12 cellular contexts compared by ENCODE assay signal in genomic region chr5:31853398-31854135, GRCh38.
DNase-seq lines count a peak whose midpoint lies in the region; TF ChIP-seq lines count a peak whose summit lies in the region.
"Had no signal": no experiment of that assay in that cellular context is flagged by ENCODE, and none has a peak within 500 bp of the region (broad histone marks: within the 10 kb centered on the region; RNA-seq: fewer than 3 reads in every experiment).

No MANE protein-coding gene starts in this region.

- peaks cover 23% of the 10 kb centered on the region for H3K4me1 ChIP-seq in smooth muscle cell (ENCODE audit: low read depth)

- H3K4me3 ChIP-seq in astrocyte of the cerebellum (ENCODE audit: low read depth, low read length) = no peak overlapping the region
- H3K4me3 ChIP-seq in smooth muscle cell = no peak overlapping the region

- H3K4me2 ChIP-seq in smooth muscle cell = peak overlapping the region; percentile 87

- H3K79me2 ChIP-seq in smooth muscle cell (ENCODE audit: low read depth) = no peaks in the 10 kb centered on the region

- no peaks in the 10 kb centered on the region for H3K9me3 ChIP-seq in smooth muscle cell (replicated peaks; ENCODE audit: low read depth)

- TF ChIP-seq CTCF in astrocyte of the cerebellum (IDR thresholded peaks at IDR 0.05; ENCODE audit: low read depth, low read length, missing control alignments) (no peak), smooth muscle cell (IDR thresholded peaks at IDR 0.05; ENCODE audit: borderline replicate concordance, insufficient read depth, poor library complexity, severe bottlenecking) (no peak), GM10248 (IDR thresholded peaks at IDR 0.05; ENCODE audit: control extremely low read depth, extremely low read depth, low read depth, missing control alignments) (no peak)

- peak; percentile 17 for DNase-seq in DMS 273 (lab: John Stamatoyannopoulos, UW; ENCODE audit: unreplicated experiment)
- DNase-seq in DMS 273 treated with DMSO at 0.1 percent for 48 hours (lab: John Stamatoyannopoulos, UW) = no peak
- peak; percentile 19 for DNase-seq in astrocyte of the cerebellum (ENCODE audit: low read depth)
- peak; percentile 3 for DNase-seq in iris pigment epithelial cell (ENCODE audit: low read depth)
- no peak for DNase-seq in smooth muscle cell (lab: John Stamatoyannopoulos, UW; ENCODE audit: unreplicated experiment)
- DNase-seq in GM10248 (ENCODE audit: extremely low spot score) = no peak
- no peak for DNase-seq in NCI-H524 (lab: John Stamatoyannopoulos, UW)
- no peak for DNase-seq in NCI-H1930 (lab: John Stamatoyannopoulos, UW)
- DNase-seq: activated CD4-positive, alpha-beta T cell treated with anti-CD3 and anti-CD28 coated beads, Interleukin-2, amount 50 U/mL, for 4 hours; occipital lobe had no signal

- in situ Hi-C loops in astrocyte of the cerebellum (cut with HindIII; ENCODE audit: low sequenced_read_pairs) = no loop called here

- no peak overlapping the region for H3K27ac ChIP-seq in smooth muscle cell (ENCODE audit: low read depth)
- H3K27ac ChIP-seq: 22Rv1, SK-N-MC had no signal

- CTCF ChIA-PET in GM10248 (lab: Yijun Ruan, JAX) = interaction anchor here (1.2 to 2.6 kb wide), 3 partner anchors 29 to 271 kb away, joined by 3 to 9 read pairs (median 6); no protein-coding TSS in a partner anchor

- no peak overlapping the region for H3K9ac ChIP-seq in smooth muscle cell (ENCODE audit: low read depth)

- WGBS in smooth muscle cell (ENCODE audit: low lambda C conversion rate) = 53% methylated on average over 8 of the region's 8 CpGs

- peak overlapping the region; percentile 86 for H2AFZ ChIP-seq in smooth muscle cell (ENCODE audit: low read depth)

- H3K27me3 ChIP-seq in smooth muscle cell (ENCODE audit: low read depth) = no peaks in the 10 kb centered on the region

- POLR2A ChIA-PET in GM10248 (lab: Yijun Ruan, JAX) = no interaction called here

- no peaks in the 10 kb centered on the region for H3K36me3 ChIP-seq in smooth muscle cell (ENCODE audit: low read depth)

- no peaks in the 10 kb centered on the region for H4K20me1 ChIP-seq in smooth muscle cell (ENCODE audit: low read depth)

- no peaks in the 10 kb centered on the region for H3F3A ChIP-seq in smooth muscle cell (ENCODE audit: low read depth)

Comparison
In these comparisons a context has a peak if more than half of its experiments do, and no peak if none do; other contexts are left out.
1. DNase-seq: peak in DMS 273 (single experiment), astrocyte of the cerebellum (single experiment) and iris pigment epithelial cell (single experiment); none in DMS 273 treated with DMSO at 0.1 percent for 48 hours (single experiment), smooth muscle cell (single experiment), GM10248 (single experiment), NCI-H524 (0 of 2) and NCI-H1930 (0 of 2).